8 cellular contexts compared by ENCODE assay signal in genomic region chr19:40751065-40751923, GRCh38. TPM values are rescaled to one million over a fixed set of nuclear protein-coding genes. Genes with fewer than 3 reads are reported as not detected.
DNase-seq lines count a peak whose midpoint lies in the region; ATAC-seq lines count a peak whose summit lies in the region.

SNRPA (plus strand) TSS chr19:40751203; CDS start chr19:40751409, 206 bp downstream.

- POLR2A ChIA-PET in CD4-positive, alpha-beta memory T cell (lab: Charles Lee; ENCODE audit: partially characterized antibody): interaction anchor here (0.7 to 9.9 kb wide), 22 partner anchors 9 to 1343 kb away, joined by 3 to 142 read pairs (median 5); partner anchors contain the start of genes COQ8B, EGLN2, HNRNPUL1 and ITPKC

- ATAC-seq in GM19467 (IDR thresholded peaks at IDR 0.05; ENCODE audit: unreplicated experiment): peak; percentile 43

- H3K9me3 ChIP-seq in CD4-positive, alpha-beta memory T cell (ENCODE audit: control insufficient read depth in 1 of 2, low read length in 2 of 2): no peaks in the 10 kb centered on the region
- no peaks in the 10 kb centered on the region for H3K9me3 ChIP-seq in effector memory CD4-positive, alpha-beta T cell (ENCODE audit: control insufficient read depth, low read length)

- H3K4me3 Mint-ChIP-seq in CD4-positive, alpha-beta memory T cell: peak within 1 kb of the TSS; percentile 95 to 100 (median 98)

- H3K4me3 ChIP-seq in CD4-positive, alpha-beta memory T cell (ENCODE audit: low read length in 2 of 2): peak within 1 kb of the TSS; percentile 81 to 98
- peak within 1 kb of the TSS; percentile 76 for H3K4me3 ChIP-seq in effector memory CD4-positive, alpha-beta T cell (ENCODE audit: insufficient read depth, low read depth, low read length, poor library complexity, severe bottlenecking)

- peak within 1 kb of the TSS; percentile 86 for H3K27ac ChIP-seq in CD4-positive, alpha-beta memory T cell (ENCODE audit: low read depth, low read length)
- H3K27ac ChIP-seq in effector memory CD4-positive, alpha-beta T cell (ENCODE audit: insufficient read depth, low read length, poor library complexity, severe bottlenecking): peak within 1 kb of the TSS; percentile 89

- H3K27me3 Mint-ChIP-seq in CD4-positive, alpha-beta memory T cell: no peaks in the 10 kb centered on the region

- DNase-seq in CD4-positive, alpha-beta memory T cell: peak; percentile 43 to 98 (median 98)
- DNase-seq in HS-27A (ENCODE audit: low read depth) (peak; percentile 100), NK-92 (lab: John Stamatoyannopoulos, UW; ENCODE audit: unreplicated experiment) (peak; percentile 80), lung microvascular endothelial cell (ENCODE audit: low read depth in 2 of 2) (peak; percentile 98 to 99)
- peak; percentile 81 for DNase-seq in activated CD8-positive, alpha-beta memory T cell treated with anti-CD3 and anti-CD28 coated beads for 24 hours
- DNase-seq in effector memory CD4-positive, alpha-beta T cell: peak; percentile 90 to 94 (median 94)
- DNase-seq in stimulated activated CD8-positive, alpha-beta memory T cell treated with anti-CD3 and anti-CD28 coated beads, Interleukin-12 subunit alpha, Interleukin-12 subunit beta, amount 100 ng/mL, for 1 hour (ENCODE audit: low read depth): peak; percentile 93

- intact Hi-C loops in CD4-positive, alpha-beta memory T cell (cut with micrococcal nuclease): loop anchor here (1.0 to 5.0 kb wide), 4 partner anchors 53 to 309 kb away; partner anchors contain the start of gene SERTAD3

- peaks cover 9% of the 10 kb centered on the region for H3K36me3 ChIP-seq in CD4-positive, alpha-beta memory T cell (ENCODE audit: insufficient read depth, low read length)
- peaks cover 8% of the 10 kb centered on the region for H3K36me3 ChIP-seq in effector memory CD4-positive, alpha-beta T cell (ENCODE audit: control insufficient read depth, insufficient read depth, low read length)

- peaks cover 53% of the 10 kb centered on the region for H3K4me1 ChIP-seq in CD4-positive, alpha-beta memory T cell (ENCODE audit: insufficient read depth, low read length)
- peaks cover 43% of the 10 kb centered on the region for H3K4me1 ChIP-seq in effector memory CD4-positive, alpha-beta T cell (ENCODE audit: control insufficient read depth, insufficient read depth, low read length, poor library complexity, severe bottlenecking)

- H3K36me3 Mint-ChIP-seq in CD4-positive, alpha-beta memory T cell: peaks cover 13 to 34% of the 10 kb centered on the region in 2 donors

- CTCF ChIA-PET in CD4-positive, alpha-beta memory T cell (lab: Charles Lee; ENCODE audit: partially characterized antibody): interaction anchor here (0.8 to 2.5 kb wide), 12 partner anchors 26 to 511 kb away, joined by 3 to 14 read pairs (median 4); partner anchors contain the start of genes EGLN2 and RAB4B

- peak within 1 kb of the TSS; percentile 89 to 99 (median 99) for H3K27ac Mint-ChIP-seq in CD4-positive, alpha-beta memory T cell

- H3K27me3 ChIP-seq in CD4-positive, alpha-beta memory T cell (ENCODE audit: insufficient read depth, low read length): no peaks in the 10 kb centered on the region
- no peaks in the 10 kb centered on the region for H3K27me3 ChIP-seq in effector memory CD4-positive, alpha-beta T cell (replicated peaks; ENCODE audit: control insufficient read depth, insufficient read depth, low read length, poor library complexity, severe bottlenecking)

- H3K9me3 Mint-ChIP-seq in CD4-positive, alpha-beta memory T cell: peaks cover 0 to 2% (median 0%) of the 10 kb centered on the region in 8 donors

- peaks cover 28 to 60% (median 39%) of the 10 kb centered on the region in 4 donors for H3K4me1 Mint-ChIP-seq in CD4-positive, alpha-beta memory T cell

RNA-seq across cellular contexts. Expression of gene SNRPA, which starts in this region (rescaled TPM):
- total RNA-seq in CD4-positive, alpha-beta memory T cell: 10 to 100 TPM; 93.3 to 95.7 TPM
- polyA plus RNA-seq in CD4-positive, alpha-beta memory T cell: 10 to 100 TPM; 48.8 to 63.9 TPM
- 21.0 and 36.0 TPM in 2 replicates for total RNA-seq in lung microvascular endothelial cell

Comparison
In these comparisons a context has a peak if more than half of its experiments do, and no peak if none do; other contexts are left out.
1. Peak in every context shown above with its lines: DNase-seq, ATAC-seq, H3K4me3 ChIP-seq and H3K27ac ChIP-seq.